In genomic region chr7:155741061-155741460, GRCh38 we compare ENCODE assay signal across 1 cellular context.
TF ChIP-seq lines count a peak whose summit lies in the region.

No MANE protein-coding gene starts in this region.

TF ChIP-seq in GM12878, 131 proteins besides CTCF, POLR2A, EP300 and RAD21 (continued from another document):
- no peak for TF ChIP-seq KDM1A (IDR thresholded peaks at IDR 0.05; ENCODE audit: borderline replicate concordance)
- TF ChIP-seq SPI1 (IDR thresholded peaks at IDR 0.05; ENCODE audit: borderline replicate concordance, insufficient read depth, low read depth, low read length) = no peak
- no peak for TF ChIP-seq SMAD5 (IDR thresholded peaks at IDR 0.05; ENCODE audit: low read depth)
- TF ChIP-seq YBX1 (IDR thresholded peaks at IDR 0.05) = no peak
- TF ChIP-seq SMC3 (IDR thresholded peaks at IDR 0.05; ENCODE audit: borderline replicate concordance, low read length) = no peak
- TF ChIP-seq ELK1 (IDR thresholded peaks at IDR 0.05; ENCODE audit: low read depth, low read length) = no peak
- no peak for TF ChIP-seq EZH2 (IDR thresholded peaks at IDR 0.05; ENCODE audit: borderline replicate concordance, control insufficient read depth, low read depth, low read length)
- TF ChIP-seq MEF2B (IDR thresholded peaks at IDR 0.05; ENCODE audit: partially characterized antibody, poor library complexity, severe bottlenecking) = no peak
- no peak for TF ChIP-seq MAX (IDR thresholded peaks at IDR 0.05; ENCODE audit: low read depth, low read length)
- TF ChIP-seq PAX8 (IDR thresholded peaks at IDR 0.05) = no peak
- TF ChIP-seq GATAD2B (conservative IDR thresholded peaks at IDR 0.05; ENCODE audit: low read depth) = no peak
